Comparison of ENCODE assay signal across 1 cellular context in the genomic region with DNA sequence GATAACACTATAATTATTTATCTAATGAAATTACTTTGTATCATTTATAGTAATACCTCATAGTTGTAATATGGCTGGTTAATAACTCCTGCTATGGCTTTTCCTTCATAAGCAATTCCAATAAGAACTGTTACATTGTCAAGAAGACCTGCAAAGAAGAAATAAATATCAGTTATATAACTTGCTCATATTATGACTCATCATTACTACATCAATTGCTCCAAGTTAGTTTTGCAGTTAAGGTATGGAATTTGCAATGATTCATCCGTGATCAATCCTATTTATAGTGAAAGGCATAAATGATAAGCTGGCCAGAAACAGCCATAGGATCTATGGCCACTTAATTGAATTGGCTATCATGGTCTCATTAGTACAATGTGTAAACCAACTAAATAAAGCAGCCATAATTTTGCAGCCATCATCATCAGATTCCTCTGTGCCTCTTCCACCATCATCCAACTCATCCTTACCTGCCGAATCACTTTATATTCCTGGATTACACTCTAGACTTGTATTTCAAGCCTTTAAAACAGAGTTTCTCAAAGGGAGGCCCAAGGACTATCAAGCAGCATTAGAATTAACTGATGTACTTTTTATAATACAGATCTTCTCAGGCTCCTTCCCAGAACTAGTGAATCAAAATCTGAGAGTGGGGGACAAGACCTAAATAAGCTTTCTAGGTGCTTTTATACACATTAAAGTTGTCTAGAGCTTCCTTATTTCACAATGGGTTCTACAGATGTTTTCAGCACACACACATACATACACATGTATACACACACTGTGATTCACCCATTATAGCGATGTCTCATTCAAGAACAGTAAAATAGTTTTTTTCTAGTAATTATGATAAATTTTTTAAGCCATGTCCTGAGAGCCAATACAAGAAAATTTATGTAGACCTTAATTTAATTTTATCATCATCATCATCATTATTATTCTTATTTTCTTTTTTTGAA.
TF ChIP-seq lines count a peak whose summit lies in the region.

No MANE protein-coding gene starts in this region.

TF ChIP-seq in K562, 482 proteins besides CTCF, POLR2A, EP300 and RAD21:
- TF ChIP-seq HIVEP1 (CRISPR knock-in tag; IDR thresholded peaks at IDR 0.05) (no peak), CREB1 (IDR thresholded peaks at IDR 0.05) (no peak), CREB1 (CRISPR knock-in tag; IDR thresholded peaks at IDR 0.05) (no peak), ZC3H4 (CRISPR knock-in tag; IDR thresholded peaks at IDR 0.05; ENCODE audit: borderline replicate concordance) (no peak), SMAD3 (CRISPR knock-in tag; conservative IDR thresholded peaks at IDR 0.05) (no peak), GTF3C2 (IDR thresholded peaks at IDR 0.05; ENCODE audit: borderline replicate concordance, extremely low read depth, insufficient read length) (no peak), ZNF668 (CRISPR knock-in tag; IDR thresholded peaks at IDR 0.05) (no peak), MBD2 (IDR thresholded peaks at IDR 0.05; ENCODE audit: borderline replicate concordance, low read depth) (no peak), JUNB (CRISPR knock-in tag; conservative IDR thresholded peaks at IDR 0.05) (peak; percentile 67), ZNF589 (CRISPR knock-in tag; IDR thresholded peaks at IDR 0.05; ENCODE audit: low read depth) (no peak), ATF3 (IDR thresholded peaks at IDR 0.05) (peak; percentile 65), ATF3 (CRISPR knock-in tag; conservative IDR thresholded peaks at IDR 0.05) (no peak)
TF ChIP-seq in K562: peak in this region for 2.
